In the genomic region with DNA sequence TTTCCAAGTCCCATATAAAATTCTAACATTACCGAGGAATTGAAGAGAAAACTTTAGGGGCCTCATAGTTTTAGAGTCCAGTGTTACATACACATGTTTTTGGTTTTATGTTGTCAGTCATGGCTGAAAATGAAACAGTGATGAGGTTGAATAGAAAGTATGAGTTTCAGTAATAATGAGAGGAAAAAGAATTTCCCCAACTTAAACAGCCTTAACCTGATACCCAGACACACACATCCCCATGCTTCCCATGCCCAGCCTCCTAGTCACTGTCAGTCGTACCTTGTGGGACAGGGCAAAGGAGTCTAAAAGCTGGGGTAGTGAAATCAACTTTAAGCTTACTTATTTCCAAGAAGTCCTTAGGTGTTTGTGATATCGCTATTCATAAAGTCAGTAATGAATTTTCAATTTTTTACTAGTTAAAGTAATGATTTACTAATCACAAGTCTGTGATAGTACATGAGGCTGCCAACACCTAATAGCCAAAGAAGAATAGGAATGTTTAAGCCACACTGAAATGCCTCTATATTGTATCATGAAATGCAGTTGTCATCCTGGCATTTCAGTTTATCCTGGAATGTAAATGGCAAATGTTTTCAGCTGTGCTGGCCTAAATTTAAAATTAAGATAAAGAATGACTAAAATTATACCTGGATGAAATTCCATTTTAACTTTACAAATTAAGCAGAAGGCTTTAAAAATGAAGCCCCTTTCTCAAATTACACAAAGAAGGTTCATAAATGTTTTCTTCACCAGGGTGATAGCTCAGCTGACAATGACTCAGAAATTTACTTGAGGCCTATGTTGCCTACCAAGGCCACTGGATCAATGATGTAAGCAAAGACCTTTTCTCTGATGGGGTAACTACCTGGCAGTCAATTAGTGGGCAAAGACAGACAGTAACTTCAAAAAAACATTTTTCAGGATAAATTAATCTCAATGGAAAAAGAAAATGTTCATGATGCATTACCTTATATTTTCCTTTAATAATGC, we compare ENCODE assay signal across 9 cellular contexts. TPM values are rescaled to one million over a fixed set of nuclear protein-coding genes. Genes with fewer than 3 reads are reported as not detected.
DNase-seq lines count a peak whose midpoint lies in the region; ATAC-seq and TF ChIP-seq lines count a peak whose summit lies in the region.
"Had no signal": no experiment of that assay in that cellular context is flagged by ENCODE, and none has a peak within 500 bp of the region (broad histone marks: within the 10 kb centered on the region; RNA-seq: fewer than 3 reads in every experiment).

No MANE protein-coding gene starts in this region.

- H3K36me3 ChIP-seq in smooth muscle cell (ENCODE audit: low read depth): no peaks in the 10 kb centered on the region

- WGBS in smooth muscle cell (ENCODE audit: low lambda C conversion rate): 78% methylated on average over 3 of the region's 3 CpGs

- TF ChIP-seq CTCF in endothelial cell (IDR thresholded peaks at IDR 0.05; ENCODE audit: unreplicated experiment): no peak
- no peak for TF ChIP-seq CTCF in smooth muscle cell (IDR thresholded peaks at IDR 0.05; ENCODE audit: borderline replicate concordance, insufficient read depth, poor library complexity, severe bottlenecking)

- H3K79me2 ChIP-seq in smooth muscle cell (ENCODE audit: low read depth): no peaks in the 10 kb centered on the region

- H4K20me1 ChIP-seq in smooth muscle cell (ENCODE audit: low read depth): no peaks in the 10 kb centered on the region

- no peak overlapping the region for H2AFZ ChIP-seq in smooth muscle cell (ENCODE audit: low read depth)

- H3K36me3 Mint-ChIP-seq in endothelial cell (ENCODE audit: low read depth, unreplicated experiment): no peaks in the 10 kb centered on the region

- H3K27me3 ChIP-seq in smooth muscle cell (ENCODE audit: low read depth): no peaks in the 10 kb centered on the region

- H3K4me3 Mint-ChIP-seq in endothelial cell (ENCODE audit: unreplicated experiment): no peak overlapping the region

- no peak overlapping the region for H3K4me3 ChIP-seq in smooth muscle cell

- H3F3A ChIP-seq in smooth muscle cell (ENCODE audit: low read depth): no peaks in the 10 kb centered on the region

- H3K9me3 ChIP-seq in smooth muscle cell (replicated peaks; ENCODE audit: low read depth): no peaks in the 10 kb centered on the region

- no peaks in the 10 kb centered on the region for H3K27me3 Mint-ChIP-seq in endothelial cell (ENCODE audit: unreplicated experiment)

- no peaks in the 10 kb centered on the region for H3K4me1 Mint-ChIP-seq in endothelial cell (ENCODE audit: unreplicated experiment)

- H3K27ac ChIP-seq in smooth muscle cell (ENCODE audit: low read depth): no peak overlapping the region

- no peak overlapping the region for H3K4me2 ChIP-seq in smooth muscle cell

- no peak overlapping the region for H3K9ac ChIP-seq in smooth muscle cell (ENCODE audit: low read depth)

- peak; percentile 84 for ATAC-seq in GM18520 (IDR thresholded peaks at IDR 0.05; ENCODE audit: unreplicated experiment)
- peak; percentile 86 for ATAC-seq in GM21381 (IDR thresholded peaks at IDR 0.05; ENCODE audit: unreplicated experiment)
- ATAC-seq in HG03354 (IDR thresholded peaks at IDR 0.05; ENCODE audit: poor library complexity, severe bottlenecking, unreplicated experiment): peak; percentile 90

- DNase-seq in fibroblast of peridontal ligament (ENCODE audit: extremely low read depth) (peak; percentile 31), endothelial cell (ENCODE audit: low spot score) (no peak), NOMO-1 treated with dmso at 0.1 percent for 144 hours (lab: John Stamatoyannopoulos, UW; ENCODE audit: unreplicated experiment) (no peak), smooth muscle cell (lab: John Stamatoyannopoulos, UW; ENCODE audit: unreplicated experiment) (no peak), RKO (ENCODE audit: low spot score) (no peak)
- DNase-seq: NCI-H1436 treated with DMSO at 0.1 percent for 48 hours had no signal

- H3K9me3 Mint-ChIP-seq in endothelial cell (ENCODE audit: unreplicated experiment): no peaks in the 10 kb centered on the region

- no peaks in the 10 kb centered on the region for H3K4me1 ChIP-seq in smooth muscle cell (ENCODE audit: low read depth)

- H3K27ac Mint-ChIP-seq in endothelial cell (ENCODE audit: unreplicated experiment): no peak overlapping the region

RNA-seq across cellular contexts. Expression of a gene that starts 24.2 kb away (rescaled TPM):
- not detected for total RNA-seq in endothelial cell (ENCODE audit: unreplicated experiment)
- 0.31 and 2.2 TPM in 2 replicates for total RNA-seq in smooth muscle cell
- 0.31 and 0.96 TPM in 2 replicates for polyA plus RNA-seq in smooth muscle cell

RNA-seq across cellular contexts. Expression of a gene that starts 59.4 kb away (rescaled TPM):
- total RNA-seq in endothelial cell (ENCODE audit: unreplicated experiment) (not detected), smooth muscle cell (not detected in 2 replicates)
- polyA plus RNA-seq in smooth muscle cell: 0.11 and 0.25 TPM in 2 replicates
